Comparison of ENCODE assay signal across 8 cellular contexts in genomic region chr7:149625339-149625946, GRCh38.
DNase-seq lines count a peak whose midpoint lies in the region; FAIRE-seq and TF ChIP-seq lines count a peak whose summit lies in the region.

No MANE protein-coding gene starts in this region.

- CTCF ChIA-PET in AG04449 (lab: Yijun Ruan, JAX), result interaction anchor here (0.6 to 6.0 kb wide), 35 partner anchors 8 to 314 kb away, joined by 3 to 30 read pairs (median 4); partner anchors contain the start of gene ZNF777

- DNase-seq in AG04449 (ENCODE audit: low read depth, low spot score) (no peak), GM18507 (ENCODE audit: extremely low spot score, insufficient read length, low read depth) (peak; percentile 42), NCI-H1092 treated with DMSO at 0.1 percent for 48 hours (lab: John Stamatoyannopoulos, UW) (peak; percentile 62), ecto neural progenitor cell (ENCODE audit: low spot score) (peak; percentile 75), lung microvascular endothelial cell (ENCODE audit: low read depth in 2 of 2) (peak; percentile 55 to 77), NCI-H2171 (lab: John Stamatoyannopoulos, UW) (no peak)
- DNase-seq in activated CD4-positive, alpha-beta T cell treated with anti-CD3 and anti-CD28 coated beads, Interleukin-2, amount 50 U/mL, for 1 hour, result peak; percentile 50
- peak; percentile 48 to 57 for DNase-seq in stimulated activated CD4-positive, alpha-beta T cell treated with anti-CD3 and anti-CD28 coated beads, Interleukin-4, amount 100 ng/mL, for 48 hours (ENCODE audit: low read depth in 2 of 2)

- FAIRE-seq in GM18507 (lab: Jason Lieb, UNC), result no peak

- TF ChIP-seq CTCF in AG04449 (IDR thresholded peaks at IDR 0.05; ENCODE audit: insufficient read depth, low read length, missing control alignments), result peak; percentile 72

- H3K4me3 ChIP-seq in AG04449 (ENCODE audit: low read depth, low read length), result peak overlapping the region; percentile 91

- POLR2A ChIA-PET in AG04449 (lab: Yijun Ruan, JAX), result interaction anchor here (0.8 to 1.2 kb wide), 2 partner anchors 60 to 65 kb away, joined by 4 to 6 read pairs; no protein-coding TSS in a partner anchor

Comparison
In these comparisons a context has a peak if more than half of its experiments do, and no peak if none do; other contexts are left out.
1. DNase-seq: peak in GM18507 (single experiment), NCI-H1092 treated with DMSO at 0.1 percent for 48 hours (single experiment), activated CD4-positive, alpha-beta T cell treated with anti-CD3 and anti-CD28 coated beads, Interleukin-2, amount 50 U/mL, for 1 hour (single experiment), ecto neural progenitor cell (single experiment), lung microvascular endothelial cell (2 of 2) and stimulated activated CD4-positive, alpha-beta T cell treated with anti-CD3 and anti-CD28 coated beads, Interleukin-4, amount 100 ng/mL, for 48 hours (2 of 2); none in AG04449 (single experiment) and NCI-H2171 (single experiment).